8 cellular contexts compared by ENCODE assay signal in the genomic region with DNA sequence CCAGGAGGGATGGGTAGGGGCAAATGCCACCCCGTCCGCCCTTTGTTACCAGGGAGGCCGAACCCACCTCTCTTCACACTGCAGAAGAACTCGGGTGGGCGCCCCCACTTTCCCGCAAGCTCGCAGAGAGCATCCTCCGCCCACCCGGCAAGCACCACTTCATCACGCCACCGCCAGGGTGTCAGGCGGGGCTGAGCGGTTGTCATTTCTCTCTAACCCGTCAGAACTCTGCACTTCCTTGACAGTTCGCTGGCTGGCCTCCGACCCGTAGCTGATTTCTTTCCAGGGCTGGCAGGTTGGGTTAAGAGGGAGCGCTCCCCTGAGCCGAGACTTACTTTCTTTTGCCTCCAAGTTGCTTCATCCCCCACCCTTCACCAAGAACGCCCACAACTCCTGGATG.
DNase-seq lines count a peak whose midpoint lies in the region; TF ChIP-seq lines count a peak whose summit lies in the region.
"Not testable (repeated sequence)": the region's sequence is repeated elsewhere in the genome, so short reads cannot be mapped to it uniquely, and the experiment has no call there.

No MANE protein-coding gene starts in this region.

- not testable (repeated sequence) for H3K9me3 ChIP-seq in DOHH2 (ENCODE audit: control insufficient read depth, insufficient read depth, low read length); MM.1S (replicated peaks; ENCODE audit: insufficient read depth, low read length); colonic mucosa; iPS-18a (ENCODE audit: control insufficient read depth, low read depth, low read length); trophoblast cell (ENCODE audit: insufficient read depth, low read depth, low read length); thyroid gland

- H2AK5ac ChIP-seq in trophoblast cell (ENCODE audit: low read length), result not testable (repeated sequence)

- not testable (repeated sequence) for H3K36me3 ChIP-seq in DOHH2 (ENCODE audit: control insufficient read depth, low read length); MM.1S (replicated peaks; ENCODE audit: insufficient read depth, low read length); colonic mucosa; iPS-18a (ENCODE audit: control insufficient read depth, low read depth, low read length); trophoblast cell (ENCODE audit: control insufficient read depth in 1 of 2, insufficient read depth in 2 of 2, low read length in 2 of 2); thyroid gland

- H3K27ac Mint-ChIP-seq in activated T-helper 1 cell treated with anti-CD3 and anti-CD28 coated beads, Interleukin-12 subunit alpha, Interleukin-12 subunit beta, Interleukin-2, Interleukin-4 antibody, amounts not matched to agents 30 ng/mL and 10 ng/mL and 1 ng/mL, durations not matched to agents 14 hours and 24 hours and 36 hours, result not testable (repeated sequence)

- not testable (repeated sequence) for H4K12ac ChIP-seq in trophoblast cell (ENCODE audit: low read depth, low read length)

- H3K27me3 Mint-ChIP-seq in activated T-helper 1 cell treated with anti-CD3 and anti-CD28 coated beads, Interleukin-12 subunit alpha, Interleukin-12 subunit beta, Interleukin-2, Interleukin-4 antibody, amounts not matched to agents 30 ng/mL and 10 ng/mL and 1 ng/mL, durations not matched to agents 14 hours and 24 hours and 36 hours (ENCODE audit: insufficient read depth), result peaks cover 26% of the 10 kb centered on the region

- not testable (repeated sequence) for H3K14ac ChIP-seq in trophoblast cell (ENCODE audit: low read length)

- H3K4me2 ChIP-seq in DOHH2 (ENCODE audit: low read length), result peak overlapping the region; percentile 47
- not testable (repeated sequence) for H3K4me2 ChIP-seq in MM.1S (ENCODE audit: low read depth, low read length)
- peak overlapping the region; percentile 23 for H3K4me2 ChIP-seq in trophoblast cell (ENCODE audit: low read length)

- H3K4me1 ChIP-seq in DOHH2 (ENCODE audit: control insufficient read depth, low read length); MM.1S (ENCODE audit: low read length); colonic mucosa; iPS-18a (ENCODE audit: control insufficient read depth, low read depth, low read length); trophoblast cell (ENCODE audit: control insufficient read depth in 1 of 2, insufficient read depth in 2 of 2, low read length in 2 of 2): not testable (repeated sequence)
- H3K4me1 ChIP-seq in thyroid gland, result peaks cover 3 to 10% of the 10 kb centered on the region in 2 donors

- peak overlapping the region; percentile 39; the same call in 1 of the 2 replicates for H3K4me3 ChIP-seq in DOHH2 (ENCODE audit: low read length)
- not testable (repeated sequence) for H3K4me3 ChIP-seq in MM.1S (ENCODE audit: low read length); colonic mucosa; trophoblast cell (ENCODE audit: low read depth, low read length); thyroid gland (replicated peaks in 1 of 3)
- H3K4me3 ChIP-seq in iPS-18a (ENCODE audit: low read length), result peak overlapping the region; percentile 46

- not testable (repeated sequence) for H3K27me3 ChIP-seq in DOHH2 (ENCODE audit: control insufficient read depth, low read length); MM.1S (replicated peaks; ENCODE audit: insufficient read depth, low read length); colonic mucosa; iPS-18a (ENCODE audit: control insufficient read depth, insufficient read depth, low read length); trophoblast cell (ENCODE audit: insufficient read depth, low read length); thyroid gland

- not testable (repeated sequence) for H2BK5ac ChIP-seq in trophoblast cell (ENCODE audit: low read depth, low read length, poor library complexity)

- not testable (repeated sequence) for H3K23ac ChIP-seq in trophoblast cell (ENCODE audit: low read length)

- not testable (repeated sequence) for H3K4ac ChIP-seq in trophoblast cell (ENCODE audit: low read depth, low read length)

- H3K9me2 ChIP-seq in DOHH2 (replicated peaks; ENCODE audit: control insufficient read depth, low read length); MM.1S (replicated peaks; ENCODE audit: insufficient read depth, low read length): not testable (repeated sequence)

- not testable (repeated sequence) for H3K18ac ChIP-seq in trophoblast cell (ENCODE audit: low read length)

- not testable (repeated sequence) for H4K8ac ChIP-seq in trophoblast cell (ENCODE audit: low read depth, low read length)

- H3K9me3 Mint-ChIP-seq in activated T-helper 1 cell treated with anti-CD3 and anti-CD28 coated beads, Interleukin-12 subunit alpha, Interleukin-12 subunit beta, Interleukin-2, Interleukin-4 antibody, amounts not matched to agents 30 ng/mL and 10 ng/mL and 1 ng/mL, durations not matched to agents 14 hours and 24 hours and 36 hours, result not testable (repeated sequence)

- not testable (repeated sequence) for H3K79me1 ChIP-seq in trophoblast cell (ENCODE audit: low read length)

- H3K9ac ChIP-seq in MM.1S (ENCODE audit: low read length); colonic mucosa (ENCODE audit: low read depth in 2 of 2, low read length in 2 of 2); iPS-18a (ENCODE audit: low read length); trophoblast cell (ENCODE audit: low read length): not testable (repeated sequence)

- H3K4me3 Mint-ChIP-seq in activated T-helper 1 cell treated with anti-CD3 and anti-CD28 coated beads, Interleukin-12 subunit alpha, Interleukin-12 subunit beta, Interleukin-2, Interleukin-4 antibody, amounts not matched to agents 30 ng/mL and 10 ng/mL and 1 ng/mL, durations not matched to agents 14 hours and 24 hours and 36 hours, result peak overlapping the region; percentile 37

- not testable (repeated sequence) for H3K27ac ChIP-seq in DOHH2 (ENCODE audit: low read depth, low read length); MM.1S (ENCODE audit: low read length); colonic mucosa; iPS-18a (ENCODE audit: low read length); trophoblast cell (ENCODE audit: low read depth, low read length); thyroid gland

- not testable (repeated sequence) for H3K79me2 ChIP-seq in DOHH2 (ENCODE audit: control insufficient read depth, low read length); MM.1S (ENCODE audit: low read length); trophoblast cell (ENCODE audit: control insufficient read depth, insufficient read depth, low read length, poor library complexity)

- peaks cover 11% of the 10 kb centered on the region for H3K4me1 Mint-ChIP-seq in activated T-helper 1 cell treated with anti-CD3 and anti-CD28 coated beads, Interleukin-12 subunit alpha, Interleukin-12 subunit beta, Interleukin-2, Interleukin-4 antibody, amounts not matched to agents 30 ng/mL and 10 ng/mL and 1 ng/mL, durations not matched to agents 14 hours and 24 hours and 36 hours (ENCODE audit: low read depth)

- not testable (repeated sequence) for H2BK12ac ChIP-seq in trophoblast cell (ENCODE audit: low read length)

- not testable (repeated sequence) for H2AFZ ChIP-seq in MM.1S (ENCODE audit: low read length); trophoblast cell (ENCODE audit: insufficient read depth, low read length, poor library complexity)

- not testable (repeated sequence) for H3F3A ChIP-seq in DOHH2 (ENCODE audit: control insufficient read depth, insufficient read depth); MM.1S (ENCODE audit: insufficient read depth, low read length)

- H4K91ac ChIP-seq in trophoblast cell (ENCODE audit: low read depth, low read length), result not testable (repeated sequence)

- not testable (repeated sequence) for H2BK120ac ChIP-seq in trophoblast cell (ENCODE audit: insufficient read depth, low read length, poor library complexity)

- intact Hi-C loops in activated T-helper 1 cell treated with anti-CD3 and anti-CD28 coated beads, Interleukin-12 subunit alpha, Interleukin-12 subunit beta, Interleukin-2, Interleukin-4 antibody, amounts not matched to agents 30 ng/mL and 10 ng/mL and 1 ng/mL, durations not matched to agents 14 hours and 24 hours and 36 hours (cut with micrococcal nuclease); colonic mucosa (cut with DNase I); thyroid gland (cut with DNase I): not testable (repeated sequence)

- WGBS in trophoblast cell (ENCODE audit: extremely low coverage, insufficient coverage, insufficient read length), result no CpG with 5 or more reads among the region's 20 CpGs
- 2 to 10% methylated on average over 11 to 17 of the region's 20 CpGs for WGBS in thyroid gland, 2 donors

- not testable (repeated sequence) for DNase-seq in MM.1S
- DNase-seq in T-helper 2 cell (peak in 3 of 5 experiments; percentile 13 to 67 (median 35)), colonic mucosa (peak; percentile 26), trophoblast cell (peak; percentile 42 to 65), thyroid gland (peak; percentile 12 to 30)
- peak; percentile 24 for DNase-seq in activated T-helper 1 cell treated with anti-CD3 and anti-CD28 coated beads, Interleukin-12 subunit alpha, Interleukin-12 subunit beta, Interleukin-2, Interleukin-4 antibody, amounts not matched to agents 30 ng/mL and 10 ng/mL and 1 ng/mL, durations not matched to agents 14 hours and 24 hours and 36 hours (ENCODE audit: low spot score)

- TF ChIP-seq CTCF in DOHH2 (IDR thresholded peaks at IDR 0.05; ENCODE audit: low read depth, low read length, poor library complexity, severe bottlenecking) (peak; percentile 48), MM.1S (IDR thresholded peaks at IDR 0.05; ENCODE audit: low read length) (peak; percentile 24; the same call in 1 of the 2 replicates), colonic mucosa (IDR thresholded peaks at IDR 0.05) (peak; percentile 22), thyroid gland (IDR thresholded peaks at IDR 0.05) (peak in 1 of 6 experiments; percentile 19)

- not testable (repeated sequence) for H4K20me1 ChIP-seq in DOHH2 (ENCODE audit: control insufficient read depth, insufficient read depth, low read depth, low read length); MM.1S (ENCODE audit: insufficient read depth, low read length)

- H3K36me3 Mint-ChIP-seq in activated T-helper 1 cell treated with anti-CD3 and anti-CD28 coated beads, Interleukin-12 subunit alpha, Interleukin-12 subunit beta, Interleukin-2, Interleukin-4 antibody, amounts not matched to agents 30 ng/mL and 10 ng/mL and 1 ng/mL, durations not matched to agents 14 hours and 24 hours and 36 hours (ENCODE audit: low read depth), result not testable (repeated sequence)

- not testable (repeated sequence) for TF ChIP-seq POLR2A in thyroid gland (IDR thresholded peaks at IDR 0.05)
